ENCODE assay signal across 12 cellular contexts in genomic region chr10:72134785-72135765, GRCh38. TPM values are rescaled to one million over a fixed set of nuclear protein-coding genes. Genes with fewer than 3 reads are reported as not detected.
DNase-seq lines count a peak whose midpoint lies in the region; ATAC-seq and TF ChIP-seq lines count a peak whose summit lies in the region.
"Had no signal": no experiment of that assay in that cellular context is flagged by ENCODE, and none has a peak within 500 bp of the region (broad histone marks: within the 10 kb centered on the region; RNA-seq: fewer than 3 reads in every experiment).

No MANE protein-coding gene starts in this region.

- H3K56ac ChIP-seq in H9 (ENCODE audit: insufficient read length, low read depth, low read length), result no peak overlapping the region

- no peak overlapping the region for H3T11ph ChIP-seq in H9 (ENCODE audit: low read length)

- H3K23me2 ChIP-seq in H9 (ENCODE audit: insufficient read length, low read depth, low read length, poor library complexity, severe bottlenecking), result no peaks in the 10 kb centered on the region

- H3K27ac ChIP-seq in H9 (ENCODE audit: insufficient read length, low read depth, low read length), result no peak overlapping the region
- H3K27ac ChIP-seq: GM23248, transverse colon had no signal

- CTCF ChIA-PET in Calu3 (lab: Charles Lee), result no interaction called here

- no peak overlapping the region for H3K18ac ChIP-seq in H9 (ENCODE audit: insufficient read length, low read depth, low read length)

- intact Hi-C loops in Calu3 (cut with micrococcal nuclease; ENCODE audit: unreplicated experiment), result no loop called here
- intact Hi-C loops in activated T-helper 2 cell treated with anti-CD3 and anti-CD28 coated beads, Interferon-gamma antibody, Interleukin-2, Interleukin-4, amounts not matched to agents 10 μg/mL and 5 μg/mL and 100 μg/mL, durations not matched to agents 14 hours and 24 hours and 36 hours (cut with micrococcal nuclease), result no loop called here

- no peak overlapping the region for H3K4ac ChIP-seq in H9 (ENCODE audit: low read depth, low read length)

- H3K4me3 Mint-ChIP-seq in Calu3 (ENCODE audit: low read depth, unreplicated experiment), result no peak overlapping the region
- no peak overlapping the region for H3K4me3 Mint-ChIP-seq in H9
- H3K4me3 Mint-ChIP-seq in activated T-helper 2 cell treated with anti-CD3 and anti-CD28 coated beads, Interferon-gamma antibody, Interleukin-2, Interleukin-4, amounts not matched to agents 10 μg/mL and 5 μg/mL and 100 μg/mL, durations not matched to agents 14 hours and 24 hours and 36 hours (ENCODE audit: low read depth), result no peak overlapping the region
- peak overlapping the region; percentile 32 to 75 (median 65) for H3K4me3 Mint-ChIP-seq in naive thymus-derived CD8-positive, alpha-beta T cell

- no peaks in the 10 kb centered on the region for H4K20me1 ChIP-seq in H9 (ENCODE audit: control insufficient read depth, insufficient read depth, insufficient read length)

- H3K27ac Mint-ChIP-seq in Calu3 (ENCODE audit: unreplicated experiment) (peak overlapping the region; percentile 1), H9 (peak overlapping the region in 2 of 3 experiments; percentile 13 to 58; a peak in 4 of 7 replicates)
- peak overlapping the region; percentile 23 for H3K27ac Mint-ChIP-seq in activated T-helper 2 cell treated with anti-CD3 and anti-CD28 coated beads, Interferon-gamma antibody, Interleukin-2, Interleukin-4, amounts not matched to agents 10 μg/mL and 5 μg/mL and 100 μg/mL, durations not matched to agents 14 hours and 24 hours and 36 hours
- peak overlapping the region; percentile 83 to 95 (median 92) for H3K27ac Mint-ChIP-seq in naive thymus-derived CD8-positive, alpha-beta T cell

- no peak overlapping the region for H2AK5ac ChIP-seq in H9 (ENCODE audit: insufficient read length, low read length)

- no peaks in the 10 kb centered on the region for H3K27me3 Mint-ChIP-seq in Calu3 (ENCODE audit: unreplicated experiment)
- H3K27me3 Mint-ChIP-seq in H9 (ENCODE audit: low read depth), result no peaks in the 10 kb centered on the region
- H3K27me3 Mint-ChIP-seq in activated T-helper 2 cell treated with anti-CD3 and anti-CD28 coated beads, Interferon-gamma antibody, Interleukin-2, Interleukin-4, amounts not matched to agents 10 μg/mL and 5 μg/mL and 100 μg/mL, durations not matched to agents 14 hours and 24 hours and 36 hours (ENCODE audit: low read depth), result no peaks in the 10 kb centered on the region
- H3K27me3 Mint-ChIP-seq in naive thymus-derived CD8-positive, alpha-beta T cell, result no peaks in the 10 kb centered on the region

- POLR2A ChIA-PET in naive thymus-derived CD8-positive, alpha-beta T cell (lab: Charles Lee), result interaction anchor here (0.5 to 1.9 kb wide), 5 partner anchors 9 to 81 kb away, joined by 3 to 5 read pairs (median 3); partner anchors contain the start of genes ANAPC16, ASCC1 and SPOCK2

- no peak overlapping the region for H4K5ac ChIP-seq in H9 (ENCODE audit: insufficient read length, low read depth, low read length)

- no peak overlapping the region for H4K8ac ChIP-seq in H9 (replicated peaks; ENCODE audit: insufficient read length, low read depth, low read length)

- no peaks in the 10 kb centered on the region for H3K79me2 ChIP-seq in H9 (ENCODE audit: insufficient read depth, low read length)

- H3K14ac ChIP-seq in H9 (ENCODE audit: insufficient read depth, low read length), result no peak overlapping the region

- no peak overlapping the region for H2BK5ac ChIP-seq in H9 (ENCODE audit: insufficient read length, low read length)

- H2AFZ ChIP-seq in H9 (ENCODE audit: low read length), result no peak overlapping the region
- H2AFZ ChIP-seq: GM23248 had no signal

- H3K4me2 ChIP-seq in H9 (ENCODE audit: insufficient read depth, insufficient read length, low read length), result no peak overlapping the region

- H2BK15ac ChIP-seq in H9 (ENCODE audit: low read depth, low read length), result no peak overlapping the region

- H3K9me3 Mint-ChIP-seq in Calu3 (ENCODE audit: low read depth, unreplicated experiment), result no peaks in the 10 kb centered on the region
- peaks cover 0 to 7% of the 10 kb centered on the region in 2 experiments; a peak in 2 of 5 replicates for H3K9me3 Mint-ChIP-seq in H9
- no peaks in the 10 kb centered on the region for H3K9me3 Mint-ChIP-seq in activated T-helper 2 cell treated with anti-CD3 and anti-CD28 coated beads, Interferon-gamma antibody, Interleukin-2, Interleukin-4, amounts not matched to agents 10 μg/mL and 5 μg/mL and 100 μg/mL, durations not matched to agents 14 hours and 24 hours and 36 hours
- no peaks in the 10 kb centered on the region for H3K9me3 Mint-ChIP-seq in naive thymus-derived CD8-positive, alpha-beta T cell

- no peak overlapping the region for H2BK20ac ChIP-seq in H9 (ENCODE audit: low read depth, low read length, poor library complexity, severe bottlenecking)

- no peaks in the 10 kb centered on the region for H3K9me3 ChIP-seq in H9 (ENCODE audit: control insufficient read depth, low read depth, low read length)
- H3K9me3 ChIP-seq: transverse colon had no signal

- H2BK120ac ChIP-seq in H9 (ENCODE audit: low read depth, low read length, poor library complexity, severe bottlenecking), result no peak overlapping the region

- no peak overlapping the region for H2BK12ac ChIP-seq in H9 (ENCODE audit: insufficient read length, low read depth, low read length)

- no peaks in the 10 kb centered on the region for H3K36me3 Mint-ChIP-seq in Calu3 (ENCODE audit: insufficient read depth, unreplicated experiment)
- peaks cover 4 to 23% (median 7%) of the 10 kb centered on the region in 3 experiments for H3K36me3 Mint-ChIP-seq in H9 (ENCODE audit: insufficient read depth in 1 of 3, low read depth in 3 of 3)
- H3K36me3 Mint-ChIP-seq in activated T-helper 2 cell treated with anti-CD3 and anti-CD28 coated beads, Interferon-gamma antibody, Interleukin-2, Interleukin-4, amounts not matched to agents 10 μg/mL and 5 μg/mL and 100 μg/mL, durations not matched to agents 14 hours and 24 hours and 36 hours (ENCODE audit: low read depth), result peaks cover 38% of the 10 kb centered on the region
- peaks cover 0 to 12% (median 9%) of the 10 kb centered on the region in 3 donors for H3K36me3 Mint-ChIP-seq in naive thymus-derived CD8-positive, alpha-beta T cell

- TF ChIP-seq CTCF in Calu3 (IDR thresholded peaks at IDR 0.05; ENCODE audit: unreplicated experiment) (no peak), H9 (conservative IDR thresholded peaks at IDR 0.05) (no peak)

- no peaks in the 10 kb centered on the region for H3K79me1 ChIP-seq in H9 (ENCODE audit: insufficient read depth, low read depth, low read length, poor library complexity, severe bottlenecking)

- no peaks in the 10 kb centered on the region; the same call in 1 of the 2 replicates for H3K4me1 ChIP-seq in H9 (ENCODE audit: insufficient read depth, low read length)

- no peak overlapping the region for H4K91ac ChIP-seq in H9 (ENCODE audit: insufficient read length, low read depth, low read length)

- DNase-seq in Calu3, result no peak
- no peak for DNase-seq in H9
- no peak for DNase-seq in activated T-helper 2 cell treated with anti-CD3 and anti-CD28 coated beads, Interferon-gamma antibody, Interleukin-2, Interleukin-4, amounts not matched to agents 10 μg/mL and 5 μg/mL and 100 μg/mL, durations not matched to agents 14 hours and 24 hours and 36 hours (ENCODE audit: low spot score)
- DNase-seq in naive thymus-derived CD8-positive, alpha-beta T cell, result peak in 4 of 10 donors; percentile 24 to 63 (median 38)
- no peak for DNase-seq in HuH-7 (ENCODE audit: low spot score)
- no peak for DNase-seq in putamen (ENCODE audit: low spot score)
- no peak for DNase-seq in SIG-M5 treated with dmso at 0.1 percent for 504 hours (lab: John Stamatoyannopoulos, UW; ENCODE audit: unreplicated experiment)
- DNase-seq: dorsolateral prefrontal cortex, GM23248, NCI-H1092 treated with DMSO at 0.1 percent for 48 hours, NCI-H2171 treated with DMSO at 0.1 percent for 48 hours, transverse colon had no signal

- WGBS in H9 (ENCODE audit: extremely low coverage, insufficient read length, low lambda C conversion rate), result no CpG with 5 or more reads among the region's 10 CpGs

- peak; percentile 71 to 77 for ATAC-seq in naive thymus-derived CD8-positive, alpha-beta T cell

- no peak overlapping the region for H3K23ac ChIP-seq in H9 (ENCODE audit: insufficient read length, low read depth, low read length)

- H3K4me1 Mint-ChIP-seq in Calu3 (ENCODE audit: low read depth, unreplicated experiment) (peaks cover 28% of the 10 kb centered on the region), H9 (peaks cover 5 to 10% of the 10 kb centered on the region in 2 experiments)
- H3K4me1 Mint-ChIP-seq in activated T-helper 2 cell treated with anti-CD3 and anti-CD28 coated beads, Interferon-gamma antibody, Interleukin-2, Interleukin-4, amounts not matched to agents 10 μg/mL and 5 μg/mL and 100 μg/mL, durations not matched to agents 14 hours and 24 hours and 36 hours (ENCODE audit: low read depth), result peaks cover 29% of the 10 kb centered on the region
- H3K4me1 Mint-ChIP-seq in naive thymus-derived CD8-positive, alpha-beta T cell, result peaks cover 27 to 50% (median 40%) of the 10 kb centered on the region in 4 donors

- no peaks in the 10 kb centered on the region for H3K27me3 ChIP-seq in H9 (ENCODE audit: insufficient read depth, low read length)
- H3K27me3 ChIP-seq: dorsolateral prefrontal cortex, transverse colon had no signal

- BruUV-seq in Calu3 (replicated peaks; lab: Mats Ljungman, UMichigan), result no TSS peak

- no peak overlapping the region for H3K9ac ChIP-seq in H9 (ENCODE audit: extremely low read depth, insufficient read length, low read length)
- H3K9ac ChIP-seq: GM23248 had no signal

RNA-seq across cellular contexts. Expression of gene SPOCK2, which starts 46.7 kb away (rescaled TPM):
- 162 and 205 TPM in 2 replicates for total RNA-seq in Calu3 (2022)
- 0.86 and 1.8 TPM in 2 replicates for total RNA-seq in H9 (2021)
- total RNA-seq in activated T-helper 2 cell treated with anti-CD3 and anti-CD28 coated beads, Interferon-gamma antibody, Interleukin-2, Interleukin-4, amounts not matched to agents 10 μg/mL and 5 μg/mL and 100 μg/mL, durations not matched to agents 14 hours and 24 hours and 36 hours, result 135 and 137 TPM in 2 replicates
- total RNA-seq in naive thymus-derived CD8-positive, alpha-beta T cell, result 100 to 1,000 TPM; 566 to 578 TPM
- polyA plus RNA-seq in naive thymus-derived CD8-positive, alpha-beta T cell, result 100 to 1,000 TPM; 177 to 292 (median 235) TPM
- total RNA-seq: GM23248 had no signal

Comparison
In these comparisons a context has a peak if more than half of its experiments do, and no peak if none do; other contexts are left out.
1. H3K27ac Mint-ChIP-seq: peak in every context shown above with its lines; median percentile 92 in naive thymus-derived CD8-positive, alpha-beta T cell; 36 in H9; 23 in activated T-helper 2 cell treated with anti-CD3 and anti-CD28 coated beads, Interferon-gamma antibody, Interleukin-2, Interleukin-4, amounts not matched to agents 10 μg/mL and 5 μg/mL and 100 μg/mL, durations not matched to agents 14 hours and 24 hours and 36 hours; 1 in Calu3.
2. H3K4me3 Mint-ChIP-seq: peak in naive thymus-derived CD8-positive, alpha-beta T cell (10 of 10); none in Calu3 (single experiment), H9 (0 of 2) and activated T-helper 2 cell treated with anti-CD3 and anti-CD28 coated beads, Interferon-gamma antibody, Interleukin-2, Interleukin-4, amounts not matched to agents 10 μg/mL and 5 μg/mL and 100 μg/mL, durations not matched to agents 14 hours and 24 hours and 36 hours (single experiment).
3. RNA of gene SPOCK2, which starts 46.7 kb away (total RNA-seq): 566 to 578 TPM in naive thymus-derived CD8-positive, alpha-beta T cell, 162 to 205 TPM in Calu3 and 135 to 137 TPM in activated T-helper 2 cell treated with anti-CD3 and anti-CD28 coated beads, Interferon-gamma antibody, Interleukin-2, Interleukin-4, amounts not matched to agents 10 μg/mL and 5 μg/mL and 100 μg/mL, durations not matched to agents 14 hours and 24 hours and 36 hours; 0.86 to 1.8 TPM in H9; every median in the first group is over 10 times any median in the second.